In genomic region chr6:169205176-169206160, GRCh38 we compare ENCODE assay signal across 16 cellular contexts. TPM values are rescaled to one million over a fixed set of nuclear protein-coding genes. Genes with fewer than 3 reads are reported as not detected.
DNase-seq lines count a peak whose midpoint lies in the region; ATAC-seq, FAIRE-seq and TF ChIP-seq lines count a peak whose summit lies in the region.
"Had no signal": no experiment of that assay in that cellular context is flagged by ENCODE, and none has a peak within 500 bp of the region (broad histone marks: within the 10 kb centered on the region; RNA-seq: fewer than 3 reads in every experiment).

No MANE protein-coding gene starts in this region.

- H3K36me3 ChIP-seq in bronchial epithelial cell (ENCODE audit: control insufficient read depth, insufficient read depth, low read length) (no peaks in the 10 kb centered on the region), aorta (ENCODE audit: control insufficient read depth in 1 of 2, insufficient read depth in 2 of 2, low read length in 1 of 2) (no peaks in the 10 kb centered on the region)

- ATAC-seq in aorta (ENCODE audit: low FRiP score) (peak; percentile 33), HG03159 (IDR thresholded peaks at IDR 0.05; ENCODE audit: unreplicated experiment) (no peak), left colon (no peak)
- ATAC-seq: PC-3 had no signal

- H3K36me3 Mint-ChIP-seq in HFFc6 (ENCODE audit: low read depth), result peaks cover 15% of the 10 kb centered on the region

- H3K4me3 ChIP-seq in bronchial epithelial cell (ENCODE audit: low read depth, low read length) (no peak overlapping the region), aorta (ENCODE audit: low read length in 2 of 2) (no peak overlapping the region)

- H3K4me1 Mint-ChIP-seq in HFFc6 (ENCODE audit: low read depth), result peaks cover 57% of the 10 kb centered on the region

- peaks cover 0 to 3% of the 10 kb centered on the region in 2 donors for H3K4me1 ChIP-seq in aorta (ENCODE audit: control insufficient read depth in 1 of 2, insufficient read depth in 2 of 2, low read length in 2 of 2)

- intact Hi-C loops in aorta (cut with DNase I) (no loop called here), left colon (cut with DNase I, micrococcal nuclease) (no loop called here)

- peak; percentile 62 for FAIRE-seq in bronchial epithelial cell (lab: Jason Lieb, UNC)
- FAIRE-seq: endothelial cell of umbilical vein, H54 had no signal

- no peaks in the 10 kb centered on the region; the same call in 1 of the 2 replicates for H3K27me3 Mint-ChIP-seq in HFFc6 (ENCODE audit: insufficient read depth)
- H3K27me3 Mint-ChIP-seq: activated CD4-positive, alpha-beta memory T cell treated with anti-CD3 and anti-CD28 coated beads for 36 hours; progenitor cell of endocrine pancreas had no signal

- peaks cover 21% of the 10 kb centered on the region for H3K9me3 Mint-ChIP-seq in HFFc6

- DNase-seq in HFFc6 (peak; percentile 18), bronchial epithelial cell (ENCODE audit: low read depth) (no peak), iris pigment epithelial cell (ENCODE audit: low read depth) (peak; percentile 64), aorta (no peak), left colon (no peak), GM20000 (ENCODE audit: low spot score) (no peak)
- DNase-seq: activated CD4-positive, alpha-beta memory T cell treated with anti-CD3 and anti-CD28 coated beads for 36 hours; CD4-positive, alpha-beta memory T cell; hypothalamus; MV-4-11; NCI-H2107; PC-3 had no signal

- no peak overlapping the region for H3K27ac ChIP-seq in aorta (ENCODE audit: low read depth in 1 of 2, low read length in 2 of 2)

- no peak overlapping the region for H3K4me3 Mint-ChIP-seq in HFFc6
- H3K4me3 Mint-ChIP-seq: activated CD4-positive, alpha-beta memory T cell treated with anti-CD3 and anti-CD28 coated beads for 36 hours; CD4-positive, alpha-beta memory T cell had no signal

- no peak for TF ChIP-seq CTCF in HFFc6 (IDR thresholded peaks at IDR 0.05)
- TF ChIP-seq CTCF in bronchial epithelial cell (IDR thresholded peaks at IDR 0.05; ENCODE audit: insufficient read depth, low read length, severe bottlenecking), result no peak
- TF ChIP-seq CTCF in GM20000 (IDR thresholded peaks at IDR 0.05; ENCODE audit: extremely low read depth, missing control alignments), result no peak

- peaks cover 3% of the 10 kb centered on the region for H3K9me3 ChIP-seq in aorta (ENCODE audit: control insufficient read depth, low read length)

- 50% methylated on average over 6 of the region's 6 CpGs for WGBS in aorta, 2 donors

- no peaks in the 10 kb centered on the region for H3K27me3 ChIP-seq in bronchial epithelial cell (ENCODE audit: control insufficient read depth, insufficient read depth, low read length)
- H3K27me3 ChIP-seq in aorta (ENCODE audit: control insufficient read depth in 1 of 2, insufficient read depth in 2 of 2, low read length in 1 of 2), result no peaks in the 10 kb centered on the region

- H3K27ac Mint-ChIP-seq in HFFc6, result no peak overlapping the region
- H3K27ac Mint-ChIP-seq: activated CD4-positive, alpha-beta memory T cell treated with anti-CD3 and anti-CD28 coated beads for 36 hours; progenitor cell of endocrine pancreas had no signal

RNA-seq across cellular contexts. Expression of gene THBS2, which starts 48.2 kb away (rescaled TPM):
- total RNA-seq in HFFc6 (2021; fragmentation: NEBNext Ultra II Directional; extraction: Animal tissue kit (Norgen Biotek cat#: 25700)), result 100 to 1,000 TPM; 156 to 254 (median 218) TPM
- total RNA-seq in bronchial epithelial cell, result 3.6 and 8.7 TPM in 2 replicates
- total RNA-seq in aorta, result 1,000 to 10,000 TPM in 1 of 2 donors, 100 to 1,000 TPM in 1; 700 to 1,026 TPM
- 100 to 1,000 TPM in 1 of 2 donors, 10 to 100 TPM in 1; 68.6 to 378 TPM for polyA plus RNA-seq in aorta
- total RNA-seq in left colon, result 10 to 100 TPM in 1 of 2 donors, 1 to 10 TPM in 1; 5.0 to 13.6 TPM
- total RNA-seq: activated CD4-positive, alpha-beta memory T cell treated with anti-CD3 and anti-CD28 coated beads for 36 hours; CD4-positive, alpha-beta memory T cell; endothelial cell of umbilical vein; PC-3; progenitor cell of endocrine pancreas had no signal

Comparison
In these comparisons a context has a peak if more than half of its experiments do, and no peak if none do; other contexts are left out.
1. DNase-seq: peak in HFFc6 (single experiment) and iris pigment epithelial cell (single experiment); none in bronchial epithelial cell (single experiment), aorta (0 of 2), left colon (0 of 2) and GM20000 (single experiment).
2. RNA of gene THBS2, which starts 48.2 kb away (total RNA-seq): 700 to 1,026 TPM in aorta and 156 to 254 TPM in HFFc6; 5.0 to 13.6 TPM in left colon and 3.6 to 8.7 TPM in bronchial epithelial cell; every median in the first group is over 10 times any median in the second.